In genomic region chr1:201042663-201043461, GRCh38 we compare ENCODE assay signal across 8 cellular contexts. TPM values are rescaled to one million over a fixed set of nuclear protein-coding genes. Genes with fewer than 3 reads are reported as not detected.
DNase-seq lines count a peak whose midpoint lies in the region; ATAC-seq and TF ChIP-seq lines count a peak whose summit lies in the region.

No MANE protein-coding gene starts in this region.

- H3K36me3 Mint-ChIP-seq in activated CD8-positive, alpha-beta T cell treated with anti-CD3 and anti-CD28 coated beads for 36 hours (ENCODE audit: low read depth): no peaks in the 10 kb centered on the region
- H3K36me3 Mint-ChIP-seq in effector memory CD8-positive, alpha-beta T cell (ENCODE audit: insufficient read depth): no peaks in the 10 kb centered on the region
- H3K36me3 Mint-ChIP-seq in stimulated activated effector memory CD8-positive, alpha-beta T cell treated with anti-CD3 and anti-CD28 coated beads, Interleukin-12 subunit alpha, Interleukin-12 subunit beta, amount 100 ng/mL, for 72 hours: no peaks in the 10 kb centered on the region

- H3K27me3 Mint-ChIP-seq in activated CD8-positive, alpha-beta T cell treated with anti-CD3 and anti-CD28 coated beads for 36 hours: no peaks in the 10 kb centered on the region
- H3K27me3 Mint-ChIP-seq in effector memory CD8-positive, alpha-beta T cell: peaks cover 0 to 7% of the 10 kb centered on the region in 2 donors

- intact Hi-C loops in activated CD8-positive, alpha-beta T cell treated with anti-CD3 and anti-CD28 coated beads for 36 hours (cut with micrococcal nuclease): loop anchor here (1.0 kb wide), 1 partner anchor 72 kb away; no protein-coding TSS in a partner anchor

- POLR2A ChIA-PET in activated CD8-positive, alpha-beta T cell treated with anti-CD3 and anti-CD28 coated beads for 36 hours (lab: Charles Lee): interaction anchor here (0.6 kb wide), 1 partner anchor 40 kb away, joined by 3 read pairs; no protein-coding TSS in a partner anchor

- DNase-seq in SIG-M5 treated with dmso at 0.1 percent for 504 hours (lab: John Stamatoyannopoulos, UW; ENCODE audit: unreplicated experiment) (peak; percentile 94), SIG-M5 (lab: John Stamatoyannopoulos, UW) (no peak), NCI-H82 (lab: John Stamatoyannopoulos, UW) (peak; percentile 89), middle frontal gyrus (ENCODE audit: extremely low spot score, low spot score) (peak; percentile 73)
- peak; percentile 86 for DNase-seq in activated CD8-positive, alpha-beta T cell treated with anti-CD3 and anti-CD28 coated beads for 36 hours
- peak; percentile 64 to 70 (median 67) for DNase-seq in effector memory CD8-positive, alpha-beta T cell
- DNase-seq in stimulated activated effector memory CD8-positive, alpha-beta T cell treated with anti-CD3 and anti-CD28 coated beads, Interleukin-12 subunit alpha, Interleukin-12 subunit beta, amount 100 ng/mL, for 72 hours (ENCODE audit: low spot score in 2 of 2): peak; percentile 47 to 79

- TF ChIP-seq CTCF in activated CD8-positive, alpha-beta T cell treated with anti-CD3 and anti-CD28 coated beads for 36 hours (IDR thresholded peaks at IDR 0.05): peak; percentile 77

- peak; percentile 83 for ATAC-seq in HG03442 (IDR thresholded peaks at IDR 0.05; ENCODE audit: unreplicated experiment)
- peak; percentile 97 for ATAC-seq in activated CD8-positive, alpha-beta T cell treated with anti-CD3 and anti-CD28 coated beads for 36 hours
- ATAC-seq in effector memory CD8-positive, alpha-beta T cell (replicated peaks): peak; percentile 97
- ATAC-seq in stimulated activated effector memory CD8-positive, alpha-beta T cell treated with anti-CD3 and anti-CD28 coated beads, Interleukin-12 subunit alpha, Interleukin-12 subunit beta, amount 100 ng/mL, for 72 hours: peak; percentile 87

- H3K9me3 Mint-ChIP-seq in activated CD8-positive, alpha-beta T cell treated with anti-CD3 and anti-CD28 coated beads for 36 hours: no peaks in the 10 kb centered on the region
- no peaks in the 10 kb centered on the region for H3K9me3 Mint-ChIP-seq in effector memory CD8-positive, alpha-beta T cell
- no peaks in the 10 kb centered on the region for H3K9me3 Mint-ChIP-seq in stimulated activated effector memory CD8-positive, alpha-beta T cell treated with anti-CD3 and anti-CD28 coated beads, Interleukin-12 subunit alpha, Interleukin-12 subunit beta, amount 100 ng/mL, for 72 hours

- CTCF ChIA-PET in activated CD8-positive, alpha-beta T cell treated with anti-CD3 and anti-CD28 coated beads for 36 hours (lab: Charles Lee): interaction anchor here (0.6 to 18.3 kb wide), 21 partner anchors 8 to 191 kb away, joined by 3 to 363 read pairs (median 4); partner anchors contain the start of gene KIF21B

- H3K4me1 Mint-ChIP-seq in activated CD8-positive, alpha-beta T cell treated with anti-CD3 and anti-CD28 coated beads for 36 hours (ENCODE audit: low read depth): peaks cover 2% of the 10 kb centered on the region
- H3K4me1 Mint-ChIP-seq in effector memory CD8-positive, alpha-beta T cell (ENCODE audit: low read depth in 2 of 2): peaks cover 0 to 3% of the 10 kb centered on the region in 2 donors
- no peaks in the 10 kb centered on the region for H3K4me1 Mint-ChIP-seq in stimulated activated effector memory CD8-positive, alpha-beta T cell treated with anti-CD3 and anti-CD28 coated beads, Interleukin-12 subunit alpha, Interleukin-12 subunit beta, amount 100 ng/mL, for 72 hours

- no peak overlapping the region for H3K27ac Mint-ChIP-seq in activated CD8-positive, alpha-beta T cell treated with anti-CD3 and anti-CD28 coated beads for 36 hours
- H3K27ac Mint-ChIP-seq in effector memory CD8-positive, alpha-beta T cell: peak overlapping the region in 1 of 2 donors; percentile 32
- no peak overlapping the region for H3K27ac Mint-ChIP-seq in stimulated activated effector memory CD8-positive, alpha-beta T cell treated with anti-CD3 and anti-CD28 coated beads, Interleukin-12 subunit alpha, Interleukin-12 subunit beta, amount 100 ng/mL, for 72 hours

- H3K4me3 Mint-ChIP-seq in activated CD8-positive, alpha-beta T cell treated with anti-CD3 and anti-CD28 coated beads for 36 hours: no peak overlapping the region
- no peak overlapping the region for H3K4me3 Mint-ChIP-seq in effector memory CD8-positive, alpha-beta T cell
- no peak overlapping the region for H3K4me3 Mint-ChIP-seq in stimulated activated effector memory CD8-positive, alpha-beta T cell treated with anti-CD3 and anti-CD28 coated beads, Interleukin-12 subunit alpha, Interleukin-12 subunit beta, amount 100 ng/mL, for 72 hours

RNA-seq across cellular contexts. Expression of gene KIF21B, which starts 19.3 kb away (rescaled TPM):
- 10 to 100 TPM; 93.5 to 94.0 TPM for total RNA-seq in activated CD8-positive, alpha-beta T cell treated with anti-CD3 and anti-CD28 coated beads for 36 hours
